ENCODE assay signal across 18 cellular contexts in genomic region chr19:16454519-16454918, GRCh38. TPM values are rescaled to one million over a fixed set of nuclear protein-coding genes. Genes with fewer than 3 reads are reported as not detected.
DNase-seq lines count a peak whose midpoint lies in the region; ATAC-seq and TF ChIP-seq lines count a peak whose summit lies in the region.
"Had no signal": no experiment of that assay in that cellular context is flagged by ENCODE, and none has a peak within 500 bp of the region (broad histone marks: within the 10 kb centered on the region; RNA-seq: fewer than 3 reads in every experiment).

No MANE protein-coding gene starts in this region.

- no peak for ATAC-seq in central memory CD8-positive, alpha-beta T cell (replicated peaks; ENCODE audit: extremely low read depth, poor library complexity, severe bottlenecking)
- no peak for ATAC-seq in memory B cell (ENCODE audit: low read depth)
- ATAC-seq in stimulated activated memory B cell treated with anti-CD40 and anti-IgM and Interleukin-4, amounts not matched to agents 10 μg/mL and 1 μg/mL and 100 μg/mL, for 72 hours: no peak
- ATAC-seq in GM21723 (IDR thresholded peaks at IDR 0.05; ENCODE audit: unreplicated experiment): no peak
- no peak for ATAC-seq in activated CD4-positive, alpha-beta T cell treated with anti-CD3 and anti-CD28 coated beads for 36 hours
- no peak for ATAC-seq in HG03045 (IDR thresholded peaks at IDR 0.05; ENCODE audit: unreplicated experiment)
- ATAC-seq: activated T-cell treated with anti-CD3 and anti-CD28 coated beads, Interleukin-2, amount 50 U/mL, for 72 hours had no signal

- intact Hi-C loops in activated CD4-positive, alpha-beta T cell treated with anti-CD3 and anti-CD28 coated beads for 36 hours (cut with DNase I, micrococcal nuclease): no loop called here

- no peak overlapping the region for H3K4me3 ChIP-seq in suprapubic skin

- H3K9me3 Mint-ChIP-seq in IgD-negative memory B cell: no peaks in the 10 kb centered on the region
- H3K9me3 Mint-ChIP-seq in central memory CD8-positive, alpha-beta T cell: peaks cover 4% of the 10 kb centered on the region
- H3K9me3 Mint-ChIP-seq in memory B cell: peaks cover 3% of the 10 kb centered on the region
- peaks cover 3% of the 10 kb centered on the region for H3K9me3 Mint-ChIP-seq in stimulated activated memory B cell treated with anti-CD40 and anti-IgM and Interleukin-4, amounts not matched to agents 10 μg/mL and 1 μg/mL and 100 μg/mL, for 72 hours
- peaks cover 2% of the 10 kb centered on the region for H3K9me3 Mint-ChIP-seq in activated CD4-positive, alpha-beta T cell treated with anti-CD3 and anti-CD28 coated beads for 36 hours (ENCODE audit: low read depth)
- H3K9me3 Mint-ChIP-seq: activated T-cell treated with anti-CD3 and anti-CD28 coated beads, Interleukin-2, amount 50 U/mL, for 72 hours had no signal

- H3K27ac Mint-ChIP-seq in IgD-negative memory B cell (peak overlapping the region; percentile 44 to 66 (median 47)), memory B cell (peak overlapping the region; percentile 79)
- peak overlapping the region; percentile 70 for H3K27ac Mint-ChIP-seq in central memory CD8-positive, alpha-beta T cell (ENCODE audit: low read depth)
- peak overlapping the region; percentile 73 for H3K27ac Mint-ChIP-seq in stimulated activated memory B cell treated with anti-CD40 and anti-IgM and Interleukin-4, amounts not matched to agents 10 μg/mL and 1 μg/mL and 100 μg/mL, for 72 hours
- H3K27ac Mint-ChIP-seq in activated CD4-positive, alpha-beta T cell treated with anti-CD3 and anti-CD28 coated beads for 36 hours: no peak overlapping the region
- H3K27ac Mint-ChIP-seq: activated T-cell treated with anti-CD3 and anti-CD28 coated beads, Interleukin-2, amount 50 U/mL, for 72 hours had no signal

- H3K36me3 Mint-ChIP-seq in IgD-negative memory B cell (peaks cover 2% of the 10 kb centered on the region), memory B cell (peaks cover 4% of the 10 kb centered on the region)
- peaks cover under 1% of the 10 kb centered on the region for H3K36me3 Mint-ChIP-seq in central memory CD8-positive, alpha-beta T cell (ENCODE audit: insufficient read depth)
- peaks cover 11% of the 10 kb centered on the region for H3K36me3 Mint-ChIP-seq in stimulated activated memory B cell treated with anti-CD40 and anti-IgM and Interleukin-4, amounts not matched to agents 10 μg/mL and 1 μg/mL and 100 μg/mL, for 72 hours
- H3K36me3 Mint-ChIP-seq in activated CD4-positive, alpha-beta T cell treated with anti-CD3 and anti-CD28 coated beads for 36 hours (ENCODE audit: low read depth): peaks cover 7% of the 10 kb centered on the region

- H3K4me3 Mint-ChIP-seq in IgD-negative memory B cell (peak overlapping the region in 2 of 4 donors; percentile 27 to 30), memory B cell (no peak overlapping the region)
- H3K4me3 Mint-ChIP-seq in central memory CD8-positive, alpha-beta T cell: no peak overlapping the region
- H3K4me3 Mint-ChIP-seq in stimulated activated memory B cell treated with anti-CD40 and anti-IgM and Interleukin-4, amounts not matched to agents 10 μg/mL and 1 μg/mL and 100 μg/mL, for 72 hours: no peak overlapping the region
- no peak overlapping the region for H3K4me3 Mint-ChIP-seq in activated CD4-positive, alpha-beta T cell treated with anti-CD3 and anti-CD28 coated beads for 36 hours
- H3K4me3 Mint-ChIP-seq: activated T-cell treated with anti-CD3 and anti-CD28 coated beads, Interleukin-2, amount 50 U/mL, for 72 hours had no signal

- H3K9me3 ChIP-seq in suprapubic skin: no peaks in the 10 kb centered on the region

- no peak for TF ChIP-seq EP300 in suprapubic skin (IDR thresholded peaks at IDR 0.05)

- POLR2A ChIA-PET in activated CD4-positive, alpha-beta T cell treated with anti-CD3 and anti-CD28 coated beads for 36 hours (lab: Charles Lee): no interaction called here

- H3K4me1 ChIP-seq in suprapubic skin: peaks cover 39% of the 10 kb centered on the region

- TF ChIP-seq POLR2A in suprapubic skin (IDR thresholded peaks at IDR 0.05): no peak

- CTCF ChIA-PET in activated CD4-positive, alpha-beta T cell treated with anti-CD3 and anti-CD28 coated beads for 36 hours (lab: Charles Lee): interaction anchor here (0.6 to 1.3 kb wide), 3 partner anchors 12 to 1769 kb away, joined by 3 to 5 read pairs (median 4); no protein-coding TSS in a partner anchor

- no peak overlapping the region for H3K27ac ChIP-seq in suprapubic skin

- no peaks in the 10 kb centered on the region for H3K36me3 ChIP-seq in suprapubic skin

- no peak for DNase-seq in central memory CD8-positive, alpha-beta T cell (ENCODE audit: low spot score in 2 of 2)
- DNase-seq in memory B cell (ENCODE audit: low spot score in 2 of 2) (no peak), suprapubic skin (ENCODE audit: low spot score in 2 of 2) (no peak)
- no peak for DNase-seq in activated CD4-positive, alpha-beta T cell treated with anti-CD3 and anti-CD28 coated beads for 36 hours
- DNase-seq: activated CD4-positive, alpha-beta T cell treated with anti-CD3 and anti-CD28 coated beads for 4 hours; activated T-cell treated with anti-CD3 and anti-CD28 coated beads, Interleukin-2, amount 50 U/mL, for 72 hours; aorta; effector CD4-positive, alpha-beta T cell; NCI-H1092; NCI-H2227 treated with DMSO at 0.1 percent for 48 hours; stimulated activated CD4-positive, alpha-beta T cell treated with anti-CD3 and anti-CD28 coated beads, Interleukin-2, amount 100 ng/mL, for 24 hours had no signal

- H3K27me3 Mint-ChIP-seq in IgD-negative memory B cell (peaks cover 1% of the 10 kb centered on the region), memory B cell (no peaks in the 10 kb centered on the region)
- no peaks in the 10 kb centered on the region for H3K27me3 Mint-ChIP-seq in central memory CD8-positive, alpha-beta T cell
- H3K27me3 Mint-ChIP-seq in stimulated activated memory B cell treated with anti-CD40 and anti-IgM and Interleukin-4, amounts not matched to agents 10 μg/mL and 1 μg/mL and 100 μg/mL, for 72 hours: no peaks in the 10 kb centered on the region
- no peaks in the 10 kb centered on the region for H3K27me3 Mint-ChIP-seq in activated CD4-positive, alpha-beta T cell treated with anti-CD3 and anti-CD28 coated beads for 36 hours

- no peaks in the 10 kb centered on the region for H3K27me3 ChIP-seq in suprapubic skin

- peaks cover 31 to 54% (median 42%) of the 10 kb centered on the region in 3 donors for H3K4me1 Mint-ChIP-seq in IgD-negative memory B cell
- H3K4me1 Mint-ChIP-seq in central memory CD8-positive, alpha-beta T cell: peaks cover 60% of the 10 kb centered on the region
- H3K4me1 Mint-ChIP-seq in memory B cell: peaks cover 53% of the 10 kb centered on the region
- H3K4me1 Mint-ChIP-seq in stimulated activated memory B cell treated with anti-CD40 and anti-IgM and Interleukin-4, amounts not matched to agents 10 μg/mL and 1 μg/mL and 100 μg/mL, for 72 hours: peaks cover 77% of the 10 kb centered on the region
- H3K4me1 Mint-ChIP-seq in activated CD4-positive, alpha-beta T cell treated with anti-CD3 and anti-CD28 coated beads for 36 hours: peaks cover 40% of the 10 kb centered on the region

- WGBS in suprapubic skin: 70% methylated on average over 5 of the region's 5 CpGs

- TF ChIP-seq CTCF in suprapubic skin (IDR thresholded peaks at IDR 0.05): no peak

RNA-seq across cellular contexts. Expression of gene EPS15L1, which starts 17.3 kb away (rescaled TPM):
- polyA plus RNA-seq in IgD-negative memory B cell: 28.5 TPM
- 10 to 100 TPM; 27.3 to 59.2 (median 33.4) TPM for total RNA-seq in suprapubic skin
- 10 to 100 TPM; 26.1 to 29.7 TPM for total RNA-seq in activated CD4-positive, alpha-beta T cell treated with anti-CD3 and anti-CD28 coated beads for 36 hours

RNA-seq across cellular contexts. Expression of gene CALR3, which starts 41.4 kb away (rescaled TPM):
- not detected for polyA plus RNA-seq in IgD-negative memory B cell
- total RNA-seq in suprapubic skin: not detected
- total RNA-seq in activated CD4-positive, alpha-beta T cell treated with anti-CD3 and anti-CD28 coated beads for 36 hours: not detected
- total RNA-seq: activated T-cell treated with anti-CD3 and anti-CD28 coated beads, Interleukin-2, amount 50 U/mL, for 72 hours; aorta; fibroblast of villous mesenchyme; mononuclear cell; pulmonary artery endothelial cell had no signal
- polyA plus RNA-seq: aorta had no signal

RNA-seq across cellular contexts. Expression of gene C19orf44, which starts 41.7 kb away (rescaled TPM):
- polyA plus RNA-seq in IgD-negative memory B cell: 3.6 TPM
- total RNA-seq in suprapubic skin: 1 to 10 TPM; 2.7 to 7.4 (median 6.5) TPM
- 1 to 10 TPM; 2.9 to 4.0 TPM for total RNA-seq in activated CD4-positive, alpha-beta T cell treated with anti-CD3 and anti-CD28 coated beads for 36 hours
